Comparison of ENCODE assay signal across 24 cellular contexts in the genomic region with DNA sequence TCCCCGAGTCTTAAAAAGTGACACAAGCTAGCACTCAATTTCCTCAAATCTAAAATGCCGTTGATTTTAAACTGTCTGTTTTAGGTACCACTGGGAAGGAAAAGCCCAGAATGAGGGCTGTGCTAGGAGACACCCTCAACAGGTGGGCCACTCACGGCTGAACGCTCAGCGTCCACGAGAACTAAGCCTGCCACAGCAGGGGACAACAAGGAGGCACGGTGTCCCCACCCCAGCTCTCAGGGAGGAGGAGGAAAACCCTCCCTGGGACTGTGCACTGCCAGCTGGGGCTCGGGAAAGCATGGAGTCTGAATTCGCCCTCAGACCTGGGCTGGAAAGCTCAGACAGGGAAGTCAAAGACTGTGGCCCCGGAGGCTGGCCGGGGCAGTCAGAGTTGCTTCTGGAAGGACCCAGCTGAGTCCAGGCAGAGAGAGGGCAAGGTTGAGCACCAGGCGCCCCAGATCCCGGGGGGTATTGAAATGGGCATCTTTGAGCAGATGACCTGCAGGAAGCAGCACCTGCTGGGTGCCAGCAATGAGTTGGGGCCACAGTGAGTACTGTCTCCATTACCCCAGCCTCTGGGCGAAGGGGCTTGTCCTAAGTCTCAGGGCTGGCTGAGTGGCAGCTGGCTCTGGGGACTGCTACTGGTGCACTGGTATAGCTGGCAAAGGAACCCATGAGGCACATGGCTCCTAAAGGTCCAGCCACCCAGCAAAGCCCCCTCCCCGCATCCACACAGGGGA. TPM values are rescaled to one million over a fixed set of nuclear protein-coding genes. Genes with fewer than 3 reads are reported as not detected.
DNase-seq lines count a peak whose midpoint lies in the region; ATAC-seq, FAIRE-seq and TF ChIP-seq lines count a peak whose summit lies in the region.
"Had no signal": no experiment of that assay in that cellular context is flagged by ENCODE, and none has a peak within 500 bp of the region (broad histone marks: within the 10 kb centered on the region; RNA-seq: fewer than 3 reads in every experiment).

No MANE protein-coding gene starts in this region.

- ATAC-seq in GM18868 (IDR thresholded peaks at IDR 0.05; ENCODE audit: unreplicated experiment) (no peak), HG03565 (IDR thresholded peaks at IDR 0.05; ENCODE audit: unreplicated experiment) (no peak)
- ATAC-seq: GM12878; stimulated activated naive CD8-positive, alpha-beta T cell treated with anti-CD3 and anti-CD28 coated beads, Interleukin-15, Interleukin-2, amounts not matched to agents 100 U/mL and 50 U/mL, for 24 hours had no signal

- CTCF ChIA-PET in activated naive CD4-positive, alpha-beta T cell treated with anti-CD3 and anti-CD28 coated beads, Interleukin-2, amount 10 ng/mL, durations not matched to agents 7 days and 5 days (lab: Charles Lee), result interaction anchor here (1.0 kb wide), 1 partner anchor 123 kb away, joined by 3 read pairs; no protein-coding TSS in a partner anchor

- peaks cover 12% of the 10 kb centered on the region for H3K27me3 Mint-ChIP-seq in chondrocyte (ENCODE audit: low read depth)
- H3K27me3 Mint-ChIP-seq in mesothelial cell of epicardium (ENCODE audit: low read depth), result peaks cover 15% of the 10 kb centered on the region
- peaks cover 53% of the 10 kb centered on the region for H3K27me3 Mint-ChIP-seq in activated naive CD4-positive, alpha-beta T cell treated with anti-CD3 and anti-CD28 coated beads, Interleukin-2, amount 10 ng/mL, durations not matched to agents 7 days and 5 days

- H3K27me3 ChIP-seq in BLaER1, result peaks cover 59% of the 10 kb centered on the region
- H3K27me3 ChIP-seq: thyroid gland had no signal

- no peak for DNase-seq in HTR-8/SVneo (ENCODE audit: insufficient read length, low spot score)
- DNase-seq in chondrocyte (ENCODE audit: low spot score), result peak; percentile 68
- DNase-seq in mesothelial cell of epicardium (ENCODE audit: low spot score in 2 of 2, unreplicated experiment in 2 of 2), result no peak
- DNase-seq in activated naive CD4-positive, alpha-beta T cell treated with anti-CD3 and anti-CD28 coated beads, Interleukin-2, amount 10 ng/mL, durations not matched to agents 7 days and 5 days, result no peak
- no peak for DNase-seq in cerebellum (ENCODE audit: low spot score)
- DNase-seq: CD4-positive, alpha-beta T cell; cortex of kidney; heart right ventricle; NCI-H1092; NCI-H2081 treated with DMSO at 0.1 percent for 48 hours; stimulated activated naive CD8-positive, alpha-beta T cell treated with anti-CD3 and anti-CD28 coated beads, Interleukin-15, Interleukin-2, amounts not matched to agents 100 U/mL and 50 U/mL, for 24 hours had no signal

- no peak overlapping the region for H3K9ac ChIP-seq in BLaER1

- H3K27ac ChIP-seq in BLaER1, result no peak overlapping the region
- H3K27ac ChIP-seq: heart right ventricle, prostate gland, thyroid gland had no signal

- H3K9me3 ChIP-seq in BLaER1, result no peaks in the 10 kb centered on the region
- H3K9me3 ChIP-seq: heart right ventricle, prostate gland, thyroid gland had no signal

- TF ChIP-seq CTCF in chondrocyte (IDR thresholded peaks at IDR 0.05) (no peak), mesothelial cell of epicardium (IDR thresholded peaks at IDR 0.05; ENCODE audit: unreplicated experiment) (no peak)

- H3K9me3 Mint-ChIP-seq in chondrocyte (ENCODE audit: low read depth) (no peaks in the 10 kb centered on the region), mesothelial cell of epicardium (no peaks in the 10 kb centered on the region)
- H3K9me3 Mint-ChIP-seq in activated naive CD4-positive, alpha-beta T cell treated with anti-CD3 and anti-CD28 coated beads, Interleukin-2, amount 10 ng/mL, durations not matched to agents 7 days and 5 days, result no peaks in the 10 kb centered on the region
- H3K9me3 Mint-ChIP-seq: activated naive CD4-positive, alpha-beta T cell treated with anti-CD3 and anti-CD28 coated beads, Interleukin-2, amount 50 U/mL, for 24 hours; CD4-positive, alpha-beta T cell; neural crest cell had no signal

- H3K27ac Mint-ChIP-seq in chondrocyte (ENCODE audit: unreplicated experiment), result no peak overlapping the region
- no peak overlapping the region for H3K27ac Mint-ChIP-seq in mesothelial cell of epicardium
- H3K27ac Mint-ChIP-seq in activated naive CD4-positive, alpha-beta T cell treated with anti-CD3 and anti-CD28 coated beads, Interleukin-2, amount 10 ng/mL, durations not matched to agents 7 days and 5 days, result no peak overlapping the region
- H3K27ac Mint-ChIP-seq: activated naive CD4-positive, alpha-beta T cell treated with anti-CD3 and anti-CD28 coated beads, Interleukin-2, amount 50 U/mL, for 24 hours; brain; CD4-positive, alpha-beta T cell had no signal

- H3K36me3 Mint-ChIP-seq in chondrocyte (ENCODE audit: low read depth) (no peaks in the 10 kb centered on the region), mesothelial cell of epicardium (no peaks in the 10 kb centered on the region)
- no peaks in the 10 kb centered on the region for H3K36me3 Mint-ChIP-seq in activated naive CD4-positive, alpha-beta T cell treated with anti-CD3 and anti-CD28 coated beads, Interleukin-2, amount 10 ng/mL, durations not matched to agents 7 days and 5 days
- H3K36me3 Mint-ChIP-seq: activated naive CD4-positive, alpha-beta T cell treated with anti-CD3 and anti-CD28 coated beads, Interleukin-2, amount 50 U/mL, for 24 hours; brain had no signal

- H3K4me3 ChIP-seq in BLaER1, result peak overlapping the region; percentile 25; the same call in 1 of the 2 replicates
- H3K4me3 ChIP-seq: GM12878 had no signal

- FAIRE-seq in HTR-8/SVneo (lab: Jason Lieb, UNC), result peak; percentile 4
- FAIRE-seq: GM12878, H54, islet of Langerhans had no signal

- H3K4me1 Mint-ChIP-seq in chondrocyte (ENCODE audit: low read depth), result peaks cover 22% of the 10 kb centered on the region
- peaks cover 29% of the 10 kb centered on the region for H3K4me1 Mint-ChIP-seq in mesothelial cell of epicardium
- H3K4me1 Mint-ChIP-seq in activated naive CD4-positive, alpha-beta T cell treated with anti-CD3 and anti-CD28 coated beads, Interleukin-2, amount 10 ng/mL, durations not matched to agents 7 days and 5 days, result no peaks in the 10 kb centered on the region
- H3K4me1 Mint-ChIP-seq: activated naive CD4-positive, alpha-beta T cell treated with anti-CD3 and anti-CD28 coated beads, Interleukin-2, amount 50 U/mL, for 24 hours had no signal

- H3K36me3 ChIP-seq in BLaER1, result no peaks in the 10 kb centered on the region
- H3K36me3 ChIP-seq: heart right ventricle, prostate gland, thyroid gland had no signal

- peaks cover 56% of the 10 kb centered on the region for H3K4me1 ChIP-seq in BLaER1

- H3K4me2 ChIP-seq in BLaER1, result 0 out of 2 replicates have a peak overlapping the region, but pooled peaks have one; percentile 60

- H3K4me3 Mint-ChIP-seq in chondrocyte (ENCODE audit: unreplicated experiment) (no peak overlapping the region), mesothelial cell of epicardium (peak overlapping the region; percentile 37)
- H3K4me3 Mint-ChIP-seq in activated naive CD4-positive, alpha-beta T cell treated with anti-CD3 and anti-CD28 coated beads, Interleukin-2, amount 10 ng/mL, durations not matched to agents 7 days and 5 days, result no peak overlapping the region
- H3K4me3 Mint-ChIP-seq: activated naive CD4-positive, alpha-beta T cell treated with anti-CD3 and anti-CD28 coated beads, Interleukin-2, amount 50 U/mL, for 24 hours; CD4-positive, alpha-beta T cell; neural crest cell had no signal

- H4K20me1 ChIP-seq in BLaER1, result peaks cover 37% of the 10 kb centered on the region

RNA-seq across cellular contexts. Expression of gene CPZ, which starts 0.8 kb away (rescaled TPM):
- total RNA-seq in chondrocyte (8.9 to 22.2 TPM (median 9.5 TPM) in 3 replicates), mesothelial cell of epicardium (32.0 to 38.6 TPM (median 32.8 TPM) in 3 replicates), cerebellum (5.0 TPM)
- total RNA-seq: CD4-positive, alpha-beta T cell; GM12878; HT-29; neural crest cell had no signal

RNA-seq across cellular contexts. Expression of gene GPR78, which starts 11.6 kb away (rescaled TPM):
- total RNA-seq in chondrocyte (0.15 to 1.2 TPM (median 0.44 TPM) in 3 replicates), mesothelial cell of epicardium (2.4 to 3.8 TPM (median 3.2 TPM) in 3 replicates), cerebellum (0.73 TPM)
- total RNA-seq: CD4-positive, alpha-beta T cell; GM12878; HT-29; mesenteric fat pad; neural crest cell; thyroid gland had no signal
